Comparison of ENCODE assay signal across 13 cellular contexts in genomic region chr3:194275721-194276120, GRCh38.
A peak's percentile ranks its signal among the peaks of the same experiment; 100 is the strongest.
DNase-seq lines count a peak whose midpoint lies in the region; ATAC-seq and TF ChIP-seq lines count a peak whose summit lies in the region.
"Had no signal": no experiment of that assay in that cellular context is flagged by ENCODE, and none has a peak within 500 bp of the region (broad histone marks: within the 10 kb centered on the region; RNA-seq: fewer than 3 reads in every experiment).

No MANE protein-coding gene starts in this region.

- peak; percentile 41 for DNase-seq in activated CD8-positive, alpha-beta memory T cell treated with anti-CD3 and anti-CD28 coated beads, Interleukin-2, amount 50 U/mL, for 48 hours
- DNase-seq in activated CD8-positive, alpha-beta memory T cell treated with anti-CD3 and anti-CD28 coated beads for 24 hours: no peak
- DNase-seq in ascending aorta (ENCODE audit: low spot score in 2 of 2) (peak in 1 of 2 donors; percentile 63), transverse colon (no peak), SHP77 (lab: John Stamatoyannopoulos, UW) (no peak), SHP77 treated with DMSO at 0.1 percent for 48 hours (lab: John Stamatoyannopoulos, UW) (no peak)
- DNase-seq in stimulated activated naive B cell treated with anti-CD40 and anti-IgM and Interleukin-4, amounts not matched to agents 10 μg/mL and 1 μg/mL and 100 μg/mL, for 72 hours: no peak
- DNase-seq: ACHN; activated naive CD4-positive, alpha-beta T cell treated with Interleukin-2 at 50 U/mL for 16 hours; COR-L47; NCI-H226; T-helper 2 cell had no signal

- 52% methylated on average over 8 of the region's 8 CpGs; no CpG with 5 or more reads in 1 of the 2 donors for WGBS in transverse colon (ENCODE audit: low coverage in 1 of 2), 2 donors

- H3K4me3 ChIP-seq in ascending aorta (no peak overlapping the region), transverse colon (no peak overlapping the region)

- no peak for ATAC-seq in stimulated activated naive B cell treated with anti-CD40 and anti-IgM and Interleukin-4, amounts not matched to agents 10 μg/mL and 1 μg/mL and 100 μg/mL, for 72 hours (replicated peaks)

- H3K27ac ChIP-seq in ascending aorta: peak overlapping the region; percentile 73 to 84
- H3K27ac ChIP-seq in transverse colon: peak overlapping the region; percentile 15 to 82 (median 78)

- H3K27me3 Mint-ChIP-seq in nephron (ENCODE audit: low read depth): peaks cover 38% of the 10 kb centered on the region
- H3K27me3 Mint-ChIP-seq in stimulated activated naive B cell treated with anti-CD40 and anti-IgM and Interleukin-4, amounts not matched to agents 10 μg/mL and 1 μg/mL and 100 μg/mL, for 72 hours: peaks cover 45 to 70% of the 10 kb centered on the region in 2 donors

- H3K9me3 ChIP-seq in ascending aorta (no peaks in the 10 kb centered on the region), transverse colon (no peaks in the 10 kb centered on the region)

- H3K9me3 Mint-ChIP-seq in nephron: no peaks in the 10 kb centered on the region
- no peaks in the 10 kb centered on the region for H3K9me3 Mint-ChIP-seq in stimulated activated naive B cell treated with anti-CD40 and anti-IgM and Interleukin-4, amounts not matched to agents 10 μg/mL and 1 μg/mL and 100 μg/mL, for 72 hours

- intact Hi-C loops in ascending aorta (cut with DNase I): loop anchor here (2.0 to 10.0 kb wide), 5 partner anchors 135 to 681 kb away; partner anchors contain the start of genes ATP13A3 and OPA1
- intact Hi-C loops in transverse colon (cut with DNase I; ENCODE audit: low total_unique reads): no loop called here

- H3K36me3 ChIP-seq in ascending aorta: no peaks in the 10 kb centered on the region
- no peaks in the 10 kb centered on the region for H3K36me3 ChIP-seq in transverse colon

- no peak overlapping the region for H3K4me3 Mint-ChIP-seq in nephron
- no peak overlapping the region for H3K4me3 Mint-ChIP-seq in stimulated activated naive B cell treated with anti-CD40 and anti-IgM and Interleukin-4, amounts not matched to agents 10 μg/mL and 1 μg/mL and 100 μg/mL, for 72 hours

- peak overlapping the region; percentile 68 to 91 (median 72) for H3K27ac Mint-ChIP-seq in nephron
- H3K27ac Mint-ChIP-seq in stimulated activated naive B cell treated with anti-CD40 and anti-IgM and Interleukin-4, amounts not matched to agents 10 μg/mL and 1 μg/mL and 100 μg/mL, for 72 hours: no peak overlapping the region

- in situ Hi-C loops in transverse colon (cut with MboI; ENCODE audit: low pct_ligation_motif_present in 1 of 4, low pct_unique_long_range_greater_than_20kb in 1 of 4, low sequenced_read_pairs in 3 of 4): no loop called here

- no peaks in the 10 kb centered on the region for H3K36me3 Mint-ChIP-seq in nephron (ENCODE audit: low read depth)
- H3K36me3 Mint-ChIP-seq in stimulated activated naive B cell treated with anti-CD40 and anti-IgM and Interleukin-4, amounts not matched to agents 10 μg/mL and 1 μg/mL and 100 μg/mL, for 72 hours: no peaks in the 10 kb centered on the region

- TF ChIP-seq CTCF in ascending aorta (IDR thresholded peaks at IDR 0.05): no peak
- TF ChIP-seq CTCF in nephron (IDR thresholded peaks at IDR 0.05; ENCODE audit: unreplicated experiment in 3 of 3): no peak
- TF ChIP-seq CTCF in transverse colon (IDR thresholded peaks at IDR 0.05): no peak

- peaks cover 83% of the 10 kb centered on the region for H3K4me1 Mint-ChIP-seq in nephron
- H3K4me1 Mint-ChIP-seq in stimulated activated naive B cell treated with anti-CD40 and anti-IgM and Interleukin-4, amounts not matched to agents 10 μg/mL and 1 μg/mL and 100 μg/mL, for 72 hours: peaks cover 1 to 3% of the 10 kb centered on the region in 2 donors

- TF ChIP-seq POLR2A in transverse colon (IDR thresholded peaks at IDR 0.05): no peak

- TF ChIP-seq EP300 in transverse colon (IDR thresholded peaks at IDR 0.05; ENCODE audit: low read depth): no peak

- no peaks in the 10 kb centered on the region for H3K27me3 ChIP-seq in ascending aorta
- no peaks in the 10 kb centered on the region for H3K27me3 ChIP-seq in transverse colon

- H3K4me1 ChIP-seq in ascending aorta: peaks cover 22 to 47% of the 10 kb centered on the region in 2 donors
- peaks cover 28 to 46% (median 31%) of the 10 kb centered on the region in 4 donors for H3K4me1 ChIP-seq in transverse colon
